1 cellular context compared by ENCODE assay signal in genomic region chr13:111061338-111062045, GRCh38.
TF ChIP-seq lines count a peak whose summit lies in the region.

No MANE protein-coding gene starts in this region.

TF ChIP-seq in H1, 55 proteins besides CTCF, POLR2A, EP300 and RAD21:
- no peak for TF ChIP-seq ATF2 (IDR thresholded peaks at IDR 0.05; ENCODE audit: low read length)
